In the genomic region with DNA sequence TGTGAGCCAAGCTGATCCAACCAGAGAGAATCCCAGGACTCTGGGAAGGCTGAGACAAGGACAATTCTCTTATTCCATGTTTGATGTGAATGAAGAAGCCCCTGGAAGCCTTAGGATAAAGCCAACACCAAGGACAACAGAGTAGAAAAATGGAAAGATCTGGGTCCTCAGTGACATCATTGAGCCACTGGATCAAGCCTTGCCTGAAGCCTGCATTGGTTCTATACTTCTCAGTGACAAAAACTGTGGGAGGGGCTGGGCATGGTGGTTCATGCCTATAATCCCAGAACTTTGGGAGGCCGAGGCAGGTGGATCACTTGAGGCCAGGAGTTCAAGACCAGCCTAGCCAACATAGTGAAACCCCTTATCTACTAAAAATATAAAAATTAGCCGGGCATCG, we compare ENCODE assay signal across 1 cellular context.
TF ChIP-seq lines count a peak whose summit lies in the region.

No MANE protein-coding gene starts in this region.

TF ChIP-seq in HepG2, 621 proteins besides CTCF, POLR2A, EP300 and RAD21:
- TF ChIP-seq, protein P1, sequence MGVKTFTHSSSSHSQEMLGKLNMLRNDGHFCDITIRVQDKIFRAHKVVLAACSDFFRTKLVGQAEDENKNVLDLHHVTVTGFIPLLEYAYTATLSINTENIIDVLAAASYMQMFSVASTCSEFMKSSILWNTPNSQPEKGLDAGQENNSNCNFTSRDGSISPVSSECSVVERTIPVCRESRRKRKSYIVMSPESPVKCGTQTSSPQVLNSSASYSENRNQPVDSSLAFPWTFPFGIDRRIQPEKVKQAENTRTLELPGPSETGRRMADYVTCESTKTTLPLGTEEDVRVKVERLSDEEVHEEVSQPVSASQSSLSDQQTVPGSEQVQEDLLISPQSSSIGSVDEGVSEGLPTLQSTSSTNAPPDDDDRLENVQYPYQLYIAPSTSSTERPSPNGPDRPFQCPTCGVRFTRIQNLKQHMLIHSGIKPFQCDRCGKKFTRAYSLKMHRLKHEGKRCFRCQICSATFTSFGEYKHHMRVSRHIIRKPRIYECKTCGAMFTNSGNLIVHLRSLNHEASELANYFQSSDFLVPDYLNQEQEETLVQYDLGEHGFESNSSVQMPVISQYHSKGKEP (CRISPR knock-in tag; IDR thresholded peaks at IDR 0.05) = no peak
- peak; percentile 96 for TF ChIP-seq ZNF329 (CRISPR knock-in tag; IDR thresholded peaks at IDR 0.05; ENCODE audit: low read depth)
- TF ChIP-seq, protein P2, sequence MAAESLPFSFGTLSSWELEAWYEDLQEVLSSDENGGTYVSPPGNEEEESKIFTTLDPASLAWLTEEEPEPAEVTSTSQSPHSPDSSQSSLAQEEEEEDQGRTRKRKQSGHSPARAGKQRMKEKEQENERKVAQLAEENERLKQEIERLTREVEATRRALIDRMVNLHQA (CRISPR knock-in tag; IDR thresholded peaks at IDR 0.05) = no peak
